ENCODE assay signal across 15 cellular contexts in genomic region chr18:48819276-48819675, GRCh38.
DNase-seq lines count a peak whose midpoint lies in the region; ATAC-seq and TF ChIP-seq lines count a peak whose summit lies in the region.
"Had no signal": no experiment of that assay in that cellular context is flagged by ENCODE, and none has a peak within 500 bp of the region (broad histone marks: within the 10 kb centered on the region; RNA-seq: fewer than 3 reads in every experiment).

No MANE protein-coding gene starts in this region.

- TF ChIP-seq CTCF in RWPE1 (conservative IDR thresholded peaks at IDR 0.05; ENCODE audit: low read depth), result no peak
- TF ChIP-seq CTCF in adrenal gland (IDR thresholded peaks at IDR 0.05), result no peak
- TF ChIP-seq CTCF in esophagus squamous epithelium (IDR thresholded peaks at IDR 0.05), result no peak
- TF ChIP-seq CTCF in gastroesophageal sphincter (IDR thresholded peaks at IDR 0.05), result no peak

- H3K4me3 ChIP-seq in adrenal gland (no peak overlapping the region), esophagus squamous epithelium (no peak overlapping the region), gastroesophageal sphincter (no peak overlapping the region)
- H3K4me3 ChIP-seq: lung, SJSA1 had no signal

- H3K27ac ChIP-seq in RWPE1 (peak overlapping the region; percentile 27; the same call in 1 of the 2 replicates), adrenal gland (no peak overlapping the region), esophagus squamous epithelium (no peak overlapping the region), gastroesophageal sphincter (no peak overlapping the region)
- H3K27ac ChIP-seq: SJSA1 had no signal

- H3K36me3 ChIP-seq in adrenal gland (replicated peaks in 1 of 2) (peaks cover 0 to 21% of the 10 kb centered on the region in 2 donors), esophagus squamous epithelium (peaks cover 0 to 49% (median 0%) of the 10 kb centered on the region in 3 donors), gastroesophageal sphincter (peaks cover 0 to 64% of the 10 kb centered on the region in 2 donors)

- WGBS in adrenal gland, 4 donors, result 94 to 96% (median 95%) methylated on average over 14 to 15 of the region's 15 CpGs
- WGBS in esophagus squamous epithelium, 2 donors, result 32 to 66% methylated on average over 6 to 12 of the region's 15 CpGs
- 92% methylated on average over 5 of the region's 15 CpGs; no CpG with 5 or more reads in 1 of the 2 donors for WGBS in gastroesophageal sphincter (ENCODE audit: low coverage in 1 of 2), 2 donors

- POLR2A ChIA-PET in RWPE1 (lab: Yijun Ruan, JAX; ENCODE audit: low non-redundant PET), result no interaction called here

- intact Hi-C loops in adrenal gland (cut with DNase I), result no loop called here
- intact Hi-C loops in left ventricle myocardium superior (cut with micrococcal nuclease), result no loop called here
- intact Hi-C loops in sciatic nerve (cut with DNase I), result no loop called here
- intact Hi-C loops in esophagus squamous epithelium (cut with DNase I), result no loop called here

- no peak for TF ChIP-seq EP300 in gastroesophageal sphincter (IDR thresholded peaks at IDR 0.05)

- ATAC-seq in left ventricle myocardium superior, result peak; percentile 96
- ATAC-seq in sciatic nerve, result no peak
- ATAC-seq in GM18511 (IDR thresholded peaks at IDR 0.05; ENCODE audit: unreplicated experiment), result no peak
- ATAC-seq in gastroesophageal sphincter, result no peak

- H3K4me1 ChIP-seq in adrenal gland (replicated peaks in 1 of 2) (peaks cover 0 to 1% of the 10 kb centered on the region in 2 donors), esophagus squamous epithelium (peaks cover 2 to 14% (median 4%) of the 10 kb centered on the region in 3 donors), gastroesophageal sphincter (peaks cover 0 to under 1% (median 0%) of the 10 kb centered on the region in 3 donors)

- CTCF ChIA-PET in RWPE1 (lab: Yijun Ruan, JAX), result interaction anchor here (0.7 kb wide), 1 partner anchor 47 kb away, joined by 3 read pairs; no protein-coding TSS in a partner anchor

- no peaks in the 10 kb centered on the region for H3K9me3 ChIP-seq in adrenal gland (replicated peaks in 1 of 3)
- no peaks in the 10 kb centered on the region for H3K9me3 ChIP-seq in esophagus squamous epithelium
- no peaks in the 10 kb centered on the region for H3K9me3 ChIP-seq in gastroesophageal sphincter
- H3K9me3 ChIP-seq: SJSA1 had no signal

- DNase-seq in RWPE1 (ENCODE audit: low spot score) (no peak), adrenal gland (peak in 4 of 7 donors; percentile 4 to 52 (median 14)), left ventricle myocardium superior (peak; percentile 78), sciatic nerve (ENCODE audit: low spot score) (peak; percentile 45), foreskin melanocyte (no peak), esophagus squamous epithelium (lab: John Stamatoyannopoulos, UW) (no peak)
- DNase-seq: cerebellar nuclear complex; hippocampal formation; NCI-H2171; nephron progenitor cell; NK-92 treated with Interleukin-12 subunit alpha and Interleukin-12 subunit beta, amount 100 ng/mL, for 24 hours had no signal

- H3K27me3 ChIP-seq in adrenal gland (no peaks in the 10 kb centered on the region), esophagus squamous epithelium (no peaks in the 10 kb centered on the region), gastroesophageal sphincter (no peaks in the 10 kb centered on the region)
- H3K27me3 ChIP-seq: SJSA1 had no signal

- TF ChIP-seq POLR2A in adrenal gland (IDR thresholded peaks at IDR 0.05) (no peak), esophagus squamous epithelium (IDR thresholded peaks at IDR 0.05) (no peak), gastroesophageal sphincter (IDR thresholded peaks at IDR 0.05) (no peak)

Comparison
In these comparisons a context has a peak if more than half of its experiments do, and no peak if none do; other contexts are left out.
1. DNase-seq: peak in adrenal gland (4 of 7), left ventricle myocardium superior (single experiment) and sciatic nerve (single experiment); none in RWPE1 (single experiment), foreskin melanocyte (single experiment) and esophagus squamous epithelium (single experiment).